In genomic region chr3:157042226-157042625, GRCh38 we compare ENCODE assay signal across 30 cellular contexts.
"Had no signal": no experiment of that assay in that cellular context is flagged by ENCODE, and none has a peak within 500 bp of the region (broad histone marks: within the 10 kb centered on the region; RNA-seq: fewer than 3 reads in every experiment).

No MANE protein-coding gene starts in this region.

- H3K27ac Mint-ChIP-seq: activated B cell treated with CpG ODN at 0.5 μM for 24 hours; activated CD8-positive, alpha-beta T cell treated with anti-CD3 and anti-CD28 coated beads for 36 hours; activated naive CD8-positive, alpha-beta T cell; activated T-helper 17 cell treated with anti-CD3 and anti-CD28 coated beads, Interleukin-2, amount 50 U/mL, for 72 hours; effector memory CD8-positive, alpha-beta T cell; T-helper 17 cell; T-helper 2 cell treated with Interferon-gamma antibody and Interleukin-4, amounts not matched to agents 5 μg/mL and 100 μg/mL, for 36 hours had no signal

- H3K27me3 ChIP-seq: brain microvascular endothelial cell, esophagus muscularis mucosa had no signal

- H3K4me3 ChIP-seq: esophagus muscularis mucosa had no signal

- H3K4me3 Mint-ChIP-seq: activated B cell treated with CpG ODN at 0.5 μM for 24 hours; activated CD8-positive, alpha-beta T cell treated with anti-CD3 and anti-CD28 coated beads for 36 hours; activated naive CD8-positive, alpha-beta T cell; activated T-cell treated with anti-CD3 and anti-CD28 coated beads, Interleukin-2, amount 50 U/mL, for 4 hours; activated T-helper 17 cell treated with anti-CD3 and anti-CD28 coated beads, Interleukin-2, amount 50 U/mL, for 72 hours; effector memory CD8-positive, alpha-beta T cell; T-helper 17 cell; T-helper 2 cell treated with Interferon-gamma antibody and Interleukin-4, amounts not matched to agents 5 μg/mL and 100 μg/mL, for 36 hours had no signal

- H3K36me3 ChIP-seq: brain microvascular endothelial cell, esophagus muscularis mucosa, WERI-Rb-1 had no signal

- H3K27me3 Mint-ChIP-seq: activated B cell treated with CpG ODN at 0.5 μM for 24 hours had no signal

- H3K27ac ChIP-seq: brain microvascular endothelial cell, esophagus muscularis mucosa, WERI-Rb-1 had no signal

- ATAC-seq: activated CD4-positive, CD25-positive, alpha-beta regulatory T cell treated with anti-CD3 and anti-CD28 coated beads, Interleukin-2, amount 50 U/mL, for 24 hours; activated CD8-positive, alpha-beta T cell treated with anti-CD3 and anti-CD28 coated beads for 36 hours; activated T-cell treated with anti-CD3 and anti-CD28 coated beads, Interleukin-2, amount 50 U/mL, for 4 hours; activated T-helper 17 cell treated with anti-CD3 and anti-CD28 coated beads, Interleukin-2, amount 50 U/mL, for 72 hours; effector memory CD8-positive, alpha-beta T cell; T-helper 17 cell had no signal

- DNase-seq: activated B cell treated with CpG ODN at 0.5 μM for 24 hours; activated CD4-positive, alpha-beta T cell treated with anti-CD3 and anti-CD28 coated beads for 48 hours; activated CD4-positive, alpha-beta T cell treated with anti-CD3 and anti-CD28 coated beads, Interleukin-2, amount 50 U/mL, for 1 hour; activated CD4-positive, alpha-beta T cell treated with anti-CD3 and anti-CD28 coated beads, Interleukin-2, amount 50 U/mL, for 48 hours; activated CD8-positive, alpha-beta memory T cell treated with anti-CD3 and anti-CD28 coated beads for 24 hours; activated CD8-positive, alpha-beta T cell treated with anti-CD3 and anti-CD28 coated beads for 36 hours; activated effector memory CD4-positive, alpha-beta T cell treated with Interleukin-2 at 50 U/mL for 16 hours; activated gamma-delta T cell treated with Interleukin-2 at 50 U/mL for 16 hours; activated naive CD4-positive, alpha-beta T cell treated with anti-CD3 and anti-CD28 coated beads, Interleukin-2, amount 50 U/mL, for 16 hours; activated naive CD4-positive, alpha-beta T cell treated with Interleukin-2 at 50 U/mL for 16 hours; activated T-cell treated with anti-CD3 and anti-CD28 coated beads, Interleukin-2, amount 50 U/mL, for 4 hours; amniotic stem cell; anterior cingulate cortex; brain microvascular endothelial cell; caudate nucleus; cortex of kidney; dermis blood vessel endothelial cell; effector CD4-positive, alpha-beta T cell; effector memory CD8-positive, alpha-beta T cell; erythroblast; foreskin fibroblast; T-helper 1 cell; T-helper 17 cell; T1000; WERI-Rb-1 had no signal

- H3K9me3 ChIP-seq: esophagus muscularis mucosa had no signal

- H3K9me3 Mint-ChIP-seq: activated CD8-positive, alpha-beta T cell treated with anti-CD3 and anti-CD28 coated beads for 36 hours; activated T-cell treated with anti-CD3 and anti-CD28 coated beads, Interleukin-2, amount 50 U/mL, for 4 hours; activated T-helper 17 cell treated with anti-CD3 and anti-CD28 coated beads, Interleukin-2, amount 50 U/mL, for 72 hours; effector memory CD8-positive, alpha-beta T cell; T-helper 2 cell treated with Interferon-gamma antibody and Interleukin-4, amounts not matched to agents 5 μg/mL and 100 μg/mL, for 36 hours had no signal

- H3K4me1 Mint-ChIP-seq: activated T-helper 17 cell treated with anti-CD3 and anti-CD28 coated beads, Interleukin-2, amount 50 U/mL, for 72 hours; T-helper 17 cell had no signal
